In the genomic region with DNA sequence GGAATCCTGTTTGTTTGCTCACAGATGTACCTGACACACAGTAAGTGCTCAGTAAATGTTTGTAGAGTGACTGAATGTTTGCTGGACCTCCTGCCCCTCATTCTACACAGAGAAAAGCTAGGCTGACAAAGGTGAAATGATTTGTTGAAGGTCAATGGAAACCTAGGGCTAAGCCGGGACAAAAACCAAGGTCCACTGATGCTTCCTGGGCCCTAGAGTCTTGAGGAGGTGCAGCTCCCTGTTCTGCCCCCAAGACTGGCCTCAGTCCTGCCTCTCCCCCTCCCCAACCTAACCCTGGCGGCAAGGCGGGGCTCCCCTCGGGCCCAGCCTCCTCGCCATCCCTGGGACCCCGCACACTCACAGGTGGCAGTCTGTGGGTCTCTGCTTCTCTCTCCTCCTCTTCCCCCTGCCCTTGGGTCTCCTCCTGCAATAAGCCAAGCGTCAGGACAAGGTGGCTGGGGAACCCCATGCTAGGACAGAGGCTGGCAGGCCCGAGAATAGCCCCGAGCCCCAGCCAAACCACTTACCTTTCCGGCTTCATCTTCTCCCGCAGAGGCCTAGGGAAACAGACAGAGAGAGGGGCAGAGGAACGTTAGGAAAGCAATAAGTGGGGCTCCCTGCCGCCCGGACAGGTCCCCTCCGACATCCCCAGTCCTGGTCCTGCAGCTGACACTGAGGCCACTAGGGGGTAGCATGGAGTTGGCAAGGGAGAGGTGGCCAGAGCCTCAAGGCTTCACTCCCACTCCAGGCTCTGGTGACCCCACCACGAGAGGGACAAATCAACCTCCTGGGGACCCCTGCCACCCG, we compare ENCODE assay signal across 8 cellular contexts. TPM values are rescaled to one million over a fixed set of nuclear protein-coding genes. Genes with fewer than 3 reads are reported as not detected.
DNase-seq lines count a peak whose midpoint lies in the region; ATAC-seq, FAIRE-seq and TF ChIP-seq lines count a peak whose summit lies in the region.

No MANE protein-coding gene starts in this region.

- ATAC-seq in HG03280 (IDR thresholded peaks at IDR 0.05; ENCODE audit: unreplicated experiment), result peak; percentile 35
- ATAC-seq in GM21619 (IDR thresholded peaks at IDR 0.05; ENCODE audit: unreplicated experiment), result no peak

- H3K9me1 ChIP-seq in endothelial cell of umbilical vein (replicated peaks; ENCODE audit: control insufficient read depth, extremely low read depth, insufficient read depth, low read length), result no peaks in the 10 kb centered on the region

- peak; percentile 73 for FAIRE-seq in endothelial cell of umbilical vein (lab: Jason Lieb, UNC)

- intact Hi-C loops in endothelial cell of umbilical vein (cut with micrococcal nuclease), result loop anchor here (1.0 to 2.0 kb wide), 5 partner anchors 32 to 142 kb away; a partner anchor contains a TSS

- peak overlapping the region; percentile 30 for H3K27ac ChIP-seq in endothelial cell of umbilical vein (ENCODE audit: insufficient read depth, low read depth, low read length)

- POLR2A ChIA-PET in endothelial cell of umbilical vein (lab: Charles Lee), result no interaction called here

- peaks cover 8% of the 10 kb centered on the region for H3K36me3 ChIP-seq in NT2/D1 (ENCODE audit: insufficient read depth, insufficient read length, low read length)
- peaks cover 26 to 54% of the 10 kb centered on the region in 2 experiments for H3K36me3 ChIP-seq in endothelial cell of umbilical vein (ENCODE audit: control insufficient read depth in 2 of 2, extremely low read depth in 1 of 2, insufficient read depth in 2 of 2, low read length in 2 of 2)

- no peaks in the 10 kb centered on the region for H4K20me1 ChIP-seq in endothelial cell of umbilical vein (replicated peaks; ENCODE audit: control insufficient read depth, extremely low read depth, insufficient read depth, low read length)

- no peak overlapping the region for H3K4me3 ChIP-seq in NT2/D1 (ENCODE audit: insufficient read length, low read depth)
- no peak overlapping the region for H3K4me3 ChIP-seq in endothelial cell of umbilical vein (replicated peaks in 1 of 3; ENCODE audit: insufficient read depth in 1 of 3, low read depth in 1 of 3, low read length in 3 of 3)

- H3K79me2 ChIP-seq in endothelial cell of umbilical vein (ENCODE audit: control insufficient read depth, insufficient read depth, low read length), result peaks cover 16% of the 10 kb centered on the region

- H3K9ac ChIP-seq in NT2/D1 (ENCODE audit: insufficient read length, low read depth) (no peak overlapping the region), endothelial cell of umbilical vein (replicated peaks; ENCODE audit: extremely low read depth, insufficient read depth, low read length) (no peak overlapping the region)

- H3K9me3 ChIP-seq in NT2/D1 (ENCODE audit: insufficient read depth, low read length) (no peaks in the 10 kb centered on the region), endothelial cell of umbilical vein (replicated peaks; ENCODE audit: control insufficient read depth, insufficient read depth, low read length) (no peaks in the 10 kb centered on the region)

- TF ChIP-seq CTCF in endothelial cell of umbilical vein (IDR thresholded peaks at IDR 0.05; ENCODE audit: extremely low read depth in 1 of 2, insufficient read depth in 1 of 2, low read depth in 1 of 2, low read length in 2 of 2), result peak; percentile 80 to 96

- no peak for TF ChIP-seq POLR2A in endothelial cell of umbilical vein (IDR thresholded peaks at IDR 0.05; ENCODE audit: low read depth, low read length)

- DNase-seq in DMS114 treated with DMSO at 0.1 percent for 48 hours (lab: John Stamatoyannopoulos, UW; ENCODE audit: unreplicated experiment) (peak; percentile 52), NT2/D1 (ENCODE audit: low read depth, low spot score) (peak; percentile 39), endothelial cell of umbilical vein (ENCODE audit: low read depth, low spot score) (peak; percentile 69), myocyte (ENCODE audit: low read depth) (peak; percentile 84)
- peak; percentile 42 for DNase-seq in activated CD8-positive, alpha-beta memory T cell treated with anti-CD3 and anti-CD28 coated beads, Interleukin-2, amount 50 U/mL, for 1 hour (ENCODE audit: extremely low read depth)
- DNase-seq in stimulated activated CD8-positive, alpha-beta memory T cell treated with anti-CD3 and anti-CD28 coated beads, Interleukin-7, amount 100 ng/mL, for 4 hours (ENCODE audit: low read depth in 2 of 2), result peak; percentile 43 to 46

- H3K27me3 ChIP-seq in NT2/D1 (ENCODE audit: insufficient read depth, insufficient read length), result no peaks in the 10 kb centered on the region
- no peaks in the 10 kb centered on the region for H3K27me3 ChIP-seq in endothelial cell of umbilical vein (ENCODE audit: control insufficient read depth in 2 of 2, insufficient read depth in 2 of 2, low read length in 2 of 2)

- dilution Hi-C loops in endothelial cell of umbilical vein (cut with MboI; ENCODE audit: extremely low pct_ligation_motif_present, low sequenced_read_pairs), result no loop called here

- peaks cover 6% of the 10 kb centered on the region for H3K4me1 ChIP-seq in NT2/D1 (ENCODE audit: insufficient read depth, insufficient read length)
- H3K4me1 ChIP-seq in endothelial cell of umbilical vein (ENCODE audit: control insufficient read depth, extremely low read depth, insufficient read depth, low read length), result peaks cover 39% of the 10 kb centered on the region

- CTCF ChIA-PET in endothelial cell of umbilical vein (lab: Charles Lee), result interaction anchor here (0.6 to 5.0 kb wide), 17 partner anchors 9 to 715 kb away, joined by 3 to 73 read pairs (median 4); a partner anchor contains a TSS

- H2AFZ ChIP-seq in endothelial cell of umbilical vein (ENCODE audit: low read depth, low read length), result no peak overlapping the region

- H3K4me2 ChIP-seq in endothelial cell of umbilical vein (ENCODE audit: insufficient read depth, low read length), result no peak overlapping the region

- no TSS peak for BruUV-seq in endothelial cell of umbilical vein (replicated peaks; lab: Mats Ljungman, UMichigan)

TF ChIP-seq in endothelial cell of umbilical vein, 7 proteins besides CTCF, POLR2A, EP300 and RAD21:
- TF ChIP-seq JUN (IDR thresholded peaks at IDR 0.05; ENCODE audit: borderline replicate concordance, insufficient read depth, insufficient read length, low read depth) (no peak), EZH2 (IDR thresholded peaks at IDR 0.05; ENCODE audit: borderline replicate concordance, low read depth, low read length, severe bottlenecking) (no peak), GATA2 (IDR thresholded peaks at IDR 0.05; ENCODE audit: insufficient read depth, insufficient read length, low read depth, low read length) (no peak), MYC (IDR thresholded peaks at IDR 0.05; ENCODE audit: low read depth, low read length) (no peak), FOS (IDR thresholded peaks at IDR 0.05; ENCODE audit: borderline replicate concordance, insufficient read depth, low read length) (no peak), POLR2AphosphoS5 (IDR thresholded peaks at IDR 0.05; ENCODE audit: insufficient read depth, low read depth, low read length) (no peak)
- TF ChIP-seq, protein P1, sequence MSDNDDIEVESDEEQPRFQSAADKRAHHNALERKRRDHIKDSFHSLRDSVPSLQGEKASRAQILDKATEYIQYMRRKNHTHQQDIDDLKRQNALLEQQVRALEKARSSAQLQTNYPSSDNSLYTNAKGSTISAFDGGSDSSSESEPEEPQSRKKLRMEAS (IDR thresholded peaks at IDR 0.05; ENCODE audit: insufficient read depth, insufficient read length), result no peak

RNA-seq across cellular contexts. Expression of a gene that starts 9.3 kb away (rescaled TPM):
- 206 and 254 TPM in 2 replicates for total RNA-seq in endothelial cell of umbilical vein
- 89.0 and 102 TPM in 2 replicates for polyA plus RNA-seq in endothelial cell of umbilical vein
- polyA plus RNA-seq in endothelial cell of umbilical vein (2011; cell fraction: cytosol; rRNA removed), result 47.5 and 62.9 TPM in 2 replicates
- 103 TPM in 2 replicates for polyA plus RNA-seq in endothelial cell of umbilical vein (2011; cell fraction: nucleus; rRNA removed)
- 68.6 and 97.1 TPM in 2 replicates for polyA plus RNA-seq in endothelial cell of umbilical vein (2012)
- polyA minus RNA-seq in endothelial cell of umbilical vein, result 49.2 and 69.1 TPM in 2 replicates
- polyA minus RNA-seq in endothelial cell of umbilical vein (2011; cell fraction: cytosol; rRNA and poly(A)+ RNA removed), result not detected
- 84.1 and 105 TPM in 2 replicates for polyA minus RNA-seq in endothelial cell of umbilical vein (2011; cell fraction: nucleus; rRNA and poly(A)+ RNA removed)
- total RNA-seq in myocyte, result 12.0 and 19.8 TPM in 2 replicates
- 10.2 TPM for polyA plus RNA-seq in myocyte (2012)

RNA-seq across cellular contexts. Expression of a gene that starts 23.0 kb away (rescaled TPM):
- total RNA-seq in endothelial cell of umbilical vein (23.8 and 25.6 TPM in 2 replicates), myocyte (17.1 and 23.6 TPM in 2 replicates)
- polyA plus RNA-seq in endothelial cell of umbilical vein, result 10.2 TPM in 2 replicates
- 8.3 and 9.6 TPM in 2 replicates for polyA plus RNA-seq in endothelial cell of umbilical vein (2011; cell fraction: cytosol; rRNA removed)
- 44.8 and 45.3 TPM in 2 replicates for polyA plus RNA-seq in endothelial cell of umbilical vein (2011; cell fraction: nucleus; rRNA removed)
- 15.8 and 17.7 TPM in 2 replicates for polyA plus RNA-seq in endothelial cell of umbilical vein (2012)
- 22.9 and 29.7 TPM in 2 replicates for polyA minus RNA-seq in endothelial cell of umbilical vein
- polyA minus RNA-seq in endothelial cell of umbilical vein (2011; cell fraction: cytosol; rRNA and poly(A)+ RNA removed), result 1.3 TPM
- 21.8 and 24.8 TPM in 2 replicates for polyA minus RNA-seq in endothelial cell of umbilical vein (2011; cell fraction: nucleus; rRNA and poly(A)+ RNA removed)
- polyA plus RNA-seq in myocyte (2012), result 5.4 TPM

RNA-seq across cellular contexts. Expression of a gene that starts 56.7 kb away (rescaled TPM):
- total RNA-seq in endothelial cell of umbilical vein, result 97.0 and 103 TPM in 2 replicates
- 143 and 146 TPM in 2 replicates for polyA plus RNA-seq in endothelial cell of umbilical vein
- 124 and 125 TPM in 2 replicates for polyA plus RNA-seq in endothelial cell of umbilical vein (2011; cell fraction: cytosol; rRNA removed)
- polyA plus RNA-seq in endothelial cell of umbilical vein (2011; cell fraction: nucleus; rRNA removed), result 101 and 104 TPM in 2 replicates
- 71.5 and 81.7 TPM in 2 replicates for polyA plus RNA-seq in endothelial cell of umbilical vein (2012)
- 89.0 and 115 TPM in 2 replicates for polyA minus RNA-seq in endothelial cell of umbilical vein
- 36.6 TPM for polyA minus RNA-seq in endothelial cell of umbilical vein (2011; cell fraction: cytosol; rRNA and poly(A)+ RNA removed)
- polyA minus RNA-seq in endothelial cell of umbilical vein (2011; cell fraction: nucleus; rRNA and poly(A)+ RNA removed), result 65.0 and 65.2 TPM in 2 replicates
- 47.8 and 65.1 TPM in 2 replicates for total RNA-seq in myocyte
- polyA plus RNA-seq in myocyte (2012), result 84.4 TPM
